1 cellular context compared by ENCODE assay signal in the genomic region with DNA sequence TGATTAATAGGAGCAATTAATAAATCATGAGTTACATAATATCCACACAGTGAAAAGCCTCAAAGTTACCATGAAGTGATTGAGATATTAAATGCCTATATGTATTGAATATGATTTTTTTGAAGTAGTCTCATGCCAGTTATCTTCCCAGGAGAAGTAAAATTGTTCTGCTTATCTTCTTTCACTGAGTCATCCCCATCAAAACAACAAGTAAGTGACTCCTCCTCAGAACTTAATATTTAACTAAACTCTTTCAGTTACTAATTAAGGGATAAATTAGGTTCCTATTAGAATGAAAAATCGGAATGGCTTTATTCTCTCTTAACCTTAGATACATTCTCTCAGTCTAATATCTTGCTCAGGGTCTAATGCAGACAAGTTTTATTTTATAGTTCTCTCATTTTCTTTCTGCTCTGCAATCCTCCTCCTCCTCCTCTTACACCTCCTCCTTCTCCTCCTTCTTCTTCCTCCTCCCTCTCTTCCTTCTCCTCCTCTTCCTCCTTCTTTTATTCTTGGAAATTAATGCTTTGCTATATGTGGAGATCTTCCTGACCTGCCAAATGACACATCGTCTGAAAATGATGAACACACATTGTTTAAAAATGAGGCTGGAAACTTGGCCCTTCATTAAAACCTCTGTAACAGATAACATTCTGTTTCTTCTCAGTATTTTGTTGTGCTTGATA.
TF ChIP-seq lines count a peak whose summit lies in the region.

No MANE protein-coding gene starts in this region.

TF ChIP-seq in SK-N-SH treated with all-trans-retinoic acid at 6 μM for 48 hours, 23 proteins besides CTCF, POLR2A, EP300 and RAD21 (continued from another document):
- TF ChIP-seq, protein P1, sequence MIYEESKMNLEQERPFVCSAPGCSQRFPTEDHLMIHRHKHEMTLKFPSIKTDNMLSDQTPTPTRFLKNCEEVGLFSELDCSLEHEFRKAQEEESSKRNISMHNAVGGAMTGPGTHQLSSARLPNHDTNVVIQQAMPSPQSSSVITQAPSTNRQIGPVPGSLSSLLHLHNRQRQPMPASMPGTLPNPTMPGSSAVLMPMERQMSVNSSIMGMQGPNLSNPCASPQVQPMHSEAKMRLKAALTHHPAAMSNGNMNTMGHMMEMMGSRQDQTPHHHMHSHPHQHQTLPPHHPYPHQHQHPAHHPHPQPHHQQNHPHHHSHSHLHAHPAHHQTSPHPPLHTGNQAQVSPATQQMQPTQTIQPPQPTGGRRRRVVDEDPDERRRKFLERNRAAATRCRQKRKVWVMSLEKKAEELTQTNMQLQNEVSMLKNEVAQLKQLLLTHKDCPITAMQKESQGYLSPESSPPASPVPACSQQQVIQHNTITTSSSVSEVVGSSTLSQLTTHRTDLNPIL (CRISPR knock-in tag; IDR thresholded peaks at IDR 0.05; ENCODE audit: low read depth) = no peak
- TF ChIP-seq TCF4 (CRISPR knock-in tag; IDR thresholded peaks at IDR 0.05; ENCODE audit: borderline replicate concordance) (no peak), SNAI2 (CRISPR knock-in tag; IDR thresholded peaks at IDR 0.05) (no peak)
